ENCODE assay signal across 10 cellular contexts in genomic region chr4:100935090-100935489, GRCh38.
DNase-seq lines count a peak whose midpoint lies in the region; ATAC-seq, FAIRE-seq and TF ChIP-seq lines count a peak whose summit lies in the region.
"Had no signal": no experiment of that assay in that cellular context is flagged by ENCODE, and none has a peak within 500 bp of the region (broad histone marks: within the 10 kb centered on the region; RNA-seq: fewer than 3 reads in every experiment).

No MANE protein-coding gene starts in this region.

- H3K27ac ChIP-seq in PC-3 (ENCODE audit: low read length) = no peak overlapping the region
- H3K27ac ChIP-seq: epithelial cell of prostate had no signal

- H3F3A ChIP-seq in PC-3 (ENCODE audit: low read length, unreplicated experiment) = no peaks in the 10 kb centered on the region

- FAIRE-seq in frontal cortex (lab: Jason Lieb, UNC) = no peak

- BruUV-seq in PC-3 (replicated peaks; lab: Mats Ljungman, UMichigan) = no TSS peak

- H3K4me3 ChIP-seq in AG09309 (ENCODE audit: control insufficient read depth, low read depth, low read length) = no peak overlapping the region
- H3K4me3 ChIP-seq in PC-3 (ENCODE audit: low read length) = no peak overlapping the region

- TF ChIP-seq CTCF in AG09309 (IDR thresholded peaks at IDR 0.05; ENCODE audit: control insufficient read depth, insufficient read depth, low read depth, low read length, missing control alignments) (peak; percentile 46), PC-3 (conservative IDR thresholded peaks at IDR 0.05; ENCODE audit: low read depth, low read length) (peak; percentile 54; the same call in 1 of the 2 replicates)

- H3K9me2 ChIP-seq in PC-3 (replicated peaks; ENCODE audit: low read length) = no peaks in the 10 kb centered on the region

- no peaks in the 10 kb centered on the region for H3K27me3 ChIP-seq in PC-3 (ENCODE audit: low read length)

- CTCF ChIA-PET in PC-3 (lab: Charles Lee) = no interaction called here

- no peaks in the 10 kb centered on the region for H3K9me3 ChIP-seq in PC-3 (ENCODE audit: low read length)

- ATAC-seq in GM18907 (IDR thresholded peaks at IDR 0.05; ENCODE audit: unreplicated experiment) (peak; percentile 69), PC-3 (peak; percentile 42; the same call in 1 of the 2 replicates)
- ATAC-seq: sciatic nerve had no signal

- H3K9ac ChIP-seq in PC-3 (ENCODE audit: low read length) = no peak overlapping the region

- no peak overlapping the region for H3K4me2 ChIP-seq in PC-3 (ENCODE audit: low read length)

- DNase-seq in AG09309 (ENCODE audit: low read depth) (no peak), PC-3 (peak; percentile 44), germinal center (ENCODE audit: low spot score) (peak; percentile 21), KG1 (lab: John Stamatoyannopoulos, UW) (no peak), SHP77 treated with DMSO at 0.1 percent for 48 hours (lab: John Stamatoyannopoulos, UW) (no peak), mucosa of gallbladder (ENCODE audit: low spot score) (no peak), frontal cortex (ENCODE audit: low spot score in 2 of 2) (no peak)

- no peak overlapping the region for H2AFZ ChIP-seq in PC-3 (ENCODE audit: low read length)

- intact Hi-C loops in PC-3 (cut with micrococcal nuclease) = no loop called here

- no peaks in the 10 kb centered on the region for H3K79me2 ChIP-seq in PC-3 (ENCODE audit: low read length)

- H4K20me1 ChIP-seq in PC-3 (ENCODE audit: low read length) = no peaks in the 10 kb centered on the region

- no peaks in the 10 kb centered on the region for H3K4me1 ChIP-seq in PC-3 (ENCODE audit: insufficient read depth, low read length)

- no peaks in the 10 kb centered on the region for H3K36me3 ChIP-seq in PC-3 (ENCODE audit: low read depth, low read length)

- POLR2A ChIA-PET in PC-3 (lab: Charles Lee; ENCODE audit: unreplicated experiment) = interaction anchor here (0.6 kb wide), 1 partner anchor 523 kb away, joined by 6 read pairs; no protein-coding TSS in a partner anchor

Comparison
In these comparisons a context has a peak if more than half of its experiments do, and no peak if none do; other contexts are left out.
1. DNase-seq: peak in PC-3 (single experiment) and germinal center (single experiment); none in AG09309 (single experiment), KG1 (single experiment), SHP77 treated with DMSO at 0.1 percent for 48 hours (single experiment), mucosa of gallbladder (single experiment) and frontal cortex (0 of 2).